In genomic region chr11:86192858-86193257, GRCh38 we compare ENCODE assay signal across 8 cellular contexts. TPM values are rescaled to one million over a fixed set of nuclear protein-coding genes. Genes with fewer than 3 reads are reported as not detected.
A peak's percentile ranks its signal among the peaks of the same experiment; 100 is the strongest.
DNase-seq lines count a peak whose midpoint lies in the region; ATAC-seq and TF ChIP-seq lines count a peak whose summit lies in the region.

No MANE protein-coding gene starts in this region.

- WGBS in mammary epithelial cell (ENCODE audit: low coverage, missing lambda C conversion rate): 9% methylated on average over 1 of the region's 1 CpG
- 87% methylated on average over 1 of the region's 1 CpG for WGBS in smooth muscle cell (ENCODE audit: low lambda C conversion rate)

- H3K4me2 ChIP-seq in mammary epithelial cell (ENCODE audit: insufficient read depth, low read depth, low read length) (peak overlapping the region; percentile 63), smooth muscle cell (peak overlapping the region; percentile 69)

- no peaks in the 10 kb centered on the region for H3K36me3 ChIP-seq in mammary epithelial cell (ENCODE audit: insufficient read depth, low read length)
- no peaks in the 10 kb centered on the region for H3K36me3 ChIP-seq in smooth muscle cell (ENCODE audit: low read depth)
- H3K36me3 ChIP-seq in effector memory CD4-positive, alpha-beta T cell (ENCODE audit: control insufficient read depth, insufficient read depth, low read length): no peaks in the 10 kb centered on the region

- no peak overlapping the region for H3K4me3 ChIP-seq in mammary epithelial cell (replicated peaks in 1 of 3; ENCODE audit: insufficient read depth in 1 of 3, low read depth in 2 of 3, low read length in 3 of 3)
- no peak overlapping the region for H3K4me3 ChIP-seq in smooth muscle cell
- no peak overlapping the region for H3K4me3 ChIP-seq in effector memory CD4-positive, alpha-beta T cell (ENCODE audit: insufficient read depth, low read depth, low read length, poor library complexity, severe bottlenecking)

- H3K9me3 ChIP-seq in mammary epithelial cell (replicated peaks; ENCODE audit: insufficient read depth, low read length) (no peaks in the 10 kb centered on the region), smooth muscle cell (replicated peaks; ENCODE audit: low read depth) (no peaks in the 10 kb centered on the region)
- no peaks in the 10 kb centered on the region for H3K9me3 ChIP-seq in effector memory CD4-positive, alpha-beta T cell (ENCODE audit: control insufficient read depth, low read length)

- H3K27me3 ChIP-seq in mammary epithelial cell (ENCODE audit: insufficient read depth, low read length) (no peaks in the 10 kb centered on the region), smooth muscle cell (ENCODE audit: low read depth) (no peaks in the 10 kb centered on the region)
- H3K27me3 ChIP-seq in effector memory CD4-positive, alpha-beta T cell (replicated peaks; ENCODE audit: control insufficient read depth, insufficient read depth, low read length, poor library complexity, severe bottlenecking): no peaks in the 10 kb centered on the region

- DNase-seq in Right ventricle myocardium superior: no peak
- no peak for DNase-seq in Right ventricle myocardium inferior (ENCODE audit: missing footprints)
- DNase-seq in NCI-H1436 (lab: John Stamatoyannopoulos, UW): peak; percentile 70
- DNase-seq in mammary epithelial cell: no peak
- DNase-seq in smooth muscle cell (lab: John Stamatoyannopoulos, UW; ENCODE audit: unreplicated experiment): no peak
- DNase-seq in activated CD4-positive, alpha-beta T cell treated with anti-CD3 and anti-CD28 coated beads for 48 hours: no peak
- no peak for DNase-seq in central memory CD4-positive, alpha-beta T cell
- no peak for DNase-seq in effector memory CD4-positive, alpha-beta T cell

- BruUV-seq in mammary epithelial cell (replicated peaks; lab: Mats Ljungman, UMichigan): no TSS peak

- H3K27ac ChIP-seq in mammary epithelial cell (ENCODE audit: insufficient read depth, low read depth, low read length) (peak overlapping the region; percentile 5), smooth muscle cell (ENCODE audit: low read depth) (no peak overlapping the region)
- no peak overlapping the region for H3K27ac ChIP-seq in effector memory CD4-positive, alpha-beta T cell (ENCODE audit: insufficient read depth, low read length, poor library complexity, severe bottlenecking)

- in situ Hi-C loops in mammary epithelial cell (cut with MboI; ENCODE audit: low sequenced_read_pairs in 2 of 2): no loop called here

- CTCF ChIA-PET in mammary epithelial cell (lab: Charles Lee; ENCODE audit: low non-redundant PET): interaction anchor here (0.6 to 1.0 kb wide), 2 partner anchors 77 to 118 kb away, joined by 3 to 6 read pairs; no protein-coding TSS in a partner anchor

- dilution Hi-C loops in mammary epithelial cell (cut with HindIII; ENCODE audit: low sequenced_read_pairs): no loop called here

- H2AFZ ChIP-seq in mammary epithelial cell (ENCODE audit: low read depth, low read length) (peak overlapping the region; percentile 37), smooth muscle cell (ENCODE audit: low read depth) (peak overlapping the region; percentile 68)

- intact Hi-C loops in Right ventricle myocardium superior (cut with DNase I): loop anchor here (5.0 kb wide), 1 partner anchor 151 kb away; no protein-coding TSS in a partner anchor
- intact Hi-C loops in Right ventricle myocardium inferior (cut with DNase I): loop anchor here (1.0 to 2.0 kb wide), 3 partner anchors 18 to 151 kb away; partner anchors contain the start of gene PICALM
- intact Hi-C loops in mammary epithelial cell (cut with micrococcal nuclease): loop anchor here (1.0 kb wide), 4 partner anchors 38 to 151 kb away; partner anchors contain the start of gene PICALM

- peaks cover 7% of the 10 kb centered on the region for H3K4me1 ChIP-seq in mammary epithelial cell (ENCODE audit: insufficient read depth, low read length)
- no peaks in the 10 kb centered on the region for H3K4me1 ChIP-seq in smooth muscle cell (ENCODE audit: low read depth)
- H3K4me1 ChIP-seq in effector memory CD4-positive, alpha-beta T cell (ENCODE audit: control insufficient read depth, insufficient read depth, low read length, poor library complexity, severe bottlenecking): peaks cover 9% of the 10 kb centered on the region

- no peaks in the 10 kb centered on the region for H3K79me2 ChIP-seq in mammary epithelial cell (ENCODE audit: insufficient read depth, low read length)
- H3K79me2 ChIP-seq in smooth muscle cell (ENCODE audit: low read depth): no peaks in the 10 kb centered on the region

- H4K20me1 ChIP-seq in mammary epithelial cell (ENCODE audit: insufficient read depth, low read length) (no peaks in the 10 kb centered on the region), smooth muscle cell (ENCODE audit: low read depth) (no peaks in the 10 kb centered on the region)

- TF ChIP-seq CTCF in mammary epithelial cell (conservative IDR thresholded peaks at IDR 0.05 in 1 of 2, IDR thresholded peaks at IDR 0.05 in 1 of 2; ENCODE audit: extremely low read depth in 1 of 2, insufficient read depth in 1 of 2, low read depth in 1 of 2, low read length in 2 of 2) (no peak), smooth muscle cell (IDR thresholded peaks at IDR 0.05; ENCODE audit: borderline replicate concordance, insufficient read depth, poor library complexity, severe bottlenecking) (no peak)

- no peak overlapping the region for H3K9ac ChIP-seq in mammary epithelial cell (ENCODE audit: insufficient read depth, low read length)
- H3K9ac ChIP-seq in smooth muscle cell (ENCODE audit: low read depth): no peak overlapping the region

- H3F3A ChIP-seq in smooth muscle cell (ENCODE audit: low read depth): no peaks in the 10 kb centered on the region

- peak; percentile 26 for ATAC-seq in Right ventricle myocardium superior (ENCODE audit: poor library complexity)
- ATAC-seq in Right ventricle myocardium inferior: no peak

RNA-seq across cellular contexts. Expression of gene EED, which starts 51.7 kb away (rescaled TPM):
- total RNA-seq in Right ventricle myocardium superior (13.2 TPM), Right ventricle myocardium inferior (12.7 TPM), mammary epithelial cell (10 to 100 TPM; 15.8 to 25.5 TPM), smooth muscle cell (24.7 and 38.7 TPM in 2 replicates)
- polyA plus RNA-seq in mammary epithelial cell (14.0 TPM), smooth muscle cell (18.6 and 26.7 TPM in 2 replicates)
- polyA minus RNA-seq in mammary epithelial cell: 10.0 TPM
